In genomic region chr21:45306453-45306831, GRCh38 we compare ENCODE assay signal across 11 cellular contexts. TPM values are rescaled to one million over a fixed set of nuclear protein-coding genes. Genes with fewer than 3 reads are reported as not detected.
DNase-seq lines count a peak whose midpoint lies in the region; ATAC-seq, FAIRE-seq and TF ChIP-seq lines count a peak whose summit lies in the region.
"Had no signal": no experiment of that assay in that cellular context is flagged by ENCODE, and none has a peak within 500 bp of the region (broad histone marks: within the 10 kb centered on the region; RNA-seq: fewer than 3 reads in every experiment).

No MANE protein-coding gene starts in this region.

- no peaks in the 10 kb centered on the region for H3K79me2 ChIP-seq in K562 (ENCODE audit: control insufficient read depth, insufficient read depth, low read length)

- in situ Hi-C loops in K562 (cut with MboI) (loop anchor here (10.0 kb wide), 1 partner anchor 518 kb away; no protein-coding TSS in a partner anchor), transverse colon (cut with MboI; ENCODE audit: low pct_ligation_motif_present in 1 of 4, low pct_unique_long_range_greater_than_20kb in 1 of 4, low sequenced_read_pairs in 3 of 4) (no loop called here)

- TF ChIP-seq EP300 in K562 (IDR thresholded peaks at IDR 0.05; ENCODE audit: low read length) (no peak), transverse colon (IDR thresholded peaks at IDR 0.05; ENCODE audit: low read depth) (no peak)

- H3K9ac ChIP-seq in K562 (ENCODE audit: insufficient read depth in 1 of 2, low read depth in 2 of 2, low read length in 2 of 2) = no peak overlapping the region

- H2AFZ ChIP-seq in K562 (ENCODE audit: low read depth, low read length) = 0 out of 2 replicates have a peak overlapping the region, but pooled peaks have one; percentile 1

- H3K4me2 ChIP-seq in K562 (ENCODE audit: insufficient read depth, low read length) = peak overlapping the region; percentile 50; the same call in 1 of the 2 replicates

- intact Hi-C loops in K562 (cut with micrococcal nuclease) (no loop called here), left ventricle myocardium superior (cut with micrococcal nuclease) (no loop called here), pancreas (cut with DNase I) (no loop called here), transverse colon (cut with DNase I; ENCODE audit: low total_unique reads) (no loop called here)

- H3K9me1 ChIP-seq in K562 (ENCODE audit: control insufficient read depth, insufficient read depth, low read length) = no peaks in the 10 kb centered on the region

- peaks cover 8% of the 10 kb centered on the region; the same call in 1 of the 2 replicates for H4K20me1 ChIP-seq in K562 (replicated peaks; ENCODE audit: control insufficient read depth, insufficient read depth, low read length)

- no TSS peak for BruUV-seq in K562 (replicated peaks; lab: Mats Ljungman, UMichigan)

- CTCF ChIA-PET in K562 (lab: Yijun Ruan, JAX; ENCODE audit: low intra/inter-chr PET ratio) = no interaction called here

- FAIRE-seq in K562 (lab: Jason Lieb, UNC) = no peak
- FAIRE-seq in pancreas (lab: Jason Lieb, UNC) = no peak

- H3K4me3 ChIP-seq in K562 (no peak overlapping the region), pancreas (no peak overlapping the region), transverse colon (no peak overlapping the region), WERI-Rb-1 (ENCODE audit: low read depth, low read length) (no peak overlapping the region)

- H3K36me3 ChIP-seq in K562 (ENCODE audit: control insufficient read depth, insufficient read depth, low read length) (no peaks in the 10 kb centered on the region), pancreas (no peaks in the 10 kb centered on the region), transverse colon (no peaks in the 10 kb centered on the region), WERI-Rb-1 (no peaks in the 10 kb centered on the region)

- TF ChIP-seq CTCF in K562 (IDR thresholded peaks at IDR 0.05 in 2 of 3, conservative IDR thresholded peaks at IDR 0.05 in 1 of 3; ENCODE audit: insufficient read depth in 2 of 3, low read depth in 1 of 3, low read length in 3 of 3) = peak in 2 of 3 experiments; percentile 3 to 39; a peak in 2 of 6 replicates
- TF ChIP-seq CTCF in pancreas (IDR thresholded peaks at IDR 0.05) = no peak
- no peak for TF ChIP-seq CTCF in transverse colon (IDR thresholded peaks at IDR 0.05)
- no peak for TF ChIP-seq CTCF in WERI-Rb-1 (IDR thresholded peaks at IDR 0.05; ENCODE audit: low read depth, low read length)

- TF ChIP-seq POLR2A in K562 (conservative IDR thresholded peaks at IDR 0.05) (no peak), transverse colon (IDR thresholded peaks at IDR 0.05) (no peak)

- 46% methylated on average over 18 of the region's 18 CpGs for WGBS in K562 (ENCODE audit: insufficient coverage, low coverage, missing lambda C conversion rate)
- 38 to 43% methylated on average over 18 of the region's 18 CpGs for WGBS in pancreas, 2 donors
- WGBS in transverse colon (ENCODE audit: low coverage in 1 of 2), 2 donors = 95% methylated on average over 18 of the region's 18 CpGs; no CpG with 5 or more reads in 1 of the 2 donors

- H3K27me3 ChIP-seq in K562 (ENCODE audit: control insufficient read depth in 2 of 2, insufficient read depth in 2 of 2, low read length in 2 of 2) (peaks cover 2 to 77% of the 10 kb centered on the region in 2 experiments; a peak in 3 of 5 replicates), pancreas (peaks cover 0 to 4% (median 0%) of the 10 kb centered on the region in 4 donors), transverse colon (no peaks in the 10 kb centered on the region), WERI-Rb-1 (ENCODE audit: insufficient read depth, low read depth, severe bottlenecking) (no peaks in the 10 kb centered on the region)

- POLR2A ChIA-PET in K562 (lab: Yijun Ruan, JAX) = interaction anchor here (0.6 kb wide), 2 partner anchors 117 to 1335 kb away, joined by 3 read pairs; no protein-coding TSS in a partner anchor

- ATAC-seq in K562 (peak; percentile 59), left ventricle myocardium superior (no peak), pancreas (peak; percentile 6 to 39 (median 31)), HG03280 (IDR thresholded peaks at IDR 0.05; ENCODE audit: unreplicated experiment) (no peak)
- ATAC-seq: activated CD8-positive, alpha-beta memory T cell treated with anti-CD3 and anti-CD28 coated beads, Interleukin-2, amount 10 ng/mL, durations not matched to agents 7 days and 5 days; effector memory CD8-positive, alpha-beta T cell had no signal

- H3K27ac ChIP-seq in K562 (ENCODE audit: extremely low read depth, low read depth, low read length) (no peak overlapping the region), pancreas (peak overlapping the region; percentile 79 to 86 (median 82)), transverse colon (peak overlapping the region; percentile 75 to 82 (median 78)), WERI-Rb-1 (no peak overlapping the region)

- no peaks in the 10 kb centered on the region for H3K9me3 ChIP-seq in K562 (replicated peaks; ENCODE audit: control insufficient read depth, insufficient read depth, low read depth, low read length)
- H3K9me3 ChIP-seq in pancreas = no peaks in the 10 kb centered on the region
- no peaks in the 10 kb centered on the region for H3K9me3 ChIP-seq in transverse colon
- no peaks in the 10 kb centered on the region for H3K9me3 ChIP-seq in WERI-Rb-1 (ENCODE audit: severe bottlenecking)

- DNase-seq in K562 (ENCODE audit: extremely low read depth in 1 of 4, low spot score in 3 of 4) = no peak
- peak; percentile 35 for DNase-seq in left ventricle myocardium superior
- peak in 3 of 6 donors; percentile 41 to 60 (median 57) for DNase-seq in pancreas
- no peak for DNase-seq in transverse colon
- DNase-seq in CD1c-positive myeloid dendritic cell (ENCODE audit: extremely low spot score) = no peak
- no peak for DNase-seq in WERI-Rb-1
- DNase-seq: activated CD8-positive, alpha-beta memory T cell treated with anti-CD3 and anti-CD28 coated beads, Interleukin-2, amount 10 ng/mL, durations not matched to agents 7 days and 5 days; COR-L47; effector memory CD8-positive, alpha-beta T cell; naive B cell had no signal

- TF ChIP-seq RAD21 in K562 (CRISPR knock-in tag; conservative IDR thresholded peaks at IDR 0.05 in 1 of 2, IDR thresholded peaks at IDR 0.05 in 1 of 2) = no peak

- peaks cover 20 to 57% of the 10 kb centered on the region in 2 experiments; a peak in 4 of 5 replicates for H3K4me1 ChIP-seq in K562 (replicated peaks in 1 of 2; ENCODE audit: control insufficient read depth in 2 of 2, insufficient read depth in 2 of 2, low read length in 2 of 2)
- peaks cover 3 to 7% (median 4%) of the 10 kb centered on the region in 3 donors for H3K4me1 ChIP-seq in pancreas
- H3K4me1 ChIP-seq in transverse colon = peaks cover 5 to 35% (median 32%) of the 10 kb centered on the region in 4 donors

TF ChIP-seq in K562, 482 proteins besides CTCF, POLR2A, EP300 and RAD21 (continues in another document):
- TF ChIP-seq E2F6 (IDR thresholded peaks at IDR 0.05; ENCODE audit: borderline replicate concordance in 1 of 2, extremely low read depth in 1 of 2, insufficient read depth in 1 of 2, insufficient read length in 1 of 2, low read depth in 1 of 2, low read length in 1 of 2, poor library complexity in 1 of 2, severe bottlenecking in 1 of 2) (peak; percentile 42 to 88), EHMT2 (IDR thresholded peaks at IDR 0.05) (no peak)

RNA-seq across cellular contexts. Expression of gene POFUT2, which starts 18.7 kb away (rescaled TPM):
- 120 and 232 TPM in 2 replicates for total RNA-seq in K562 (2011; cell fraction: chromatin; rRNA removed; ENCODE audit: low replicate concordance)
- 126 and 138 TPM in 2 replicates for total RNA-seq in K562 (2011; cell fraction: nucleolus; rRNA removed)
- 113 and 131 TPM in 2 replicates for total RNA-seq in K562 (2011; cell fraction: nucleoplasm; rRNA removed)
- total RNA-seq in K562 (2014; rRNA removed) (11.0 and 16.7 TPM in 2 replicates), K562 (2014; rRNA removed; fragmentation: Illumina TruSeq; extraction: Trizol) (7.6 and 9.2 TPM in 2 replicates), K562 (2015; rRNA removed; fragmentation: Illumina TruSeq; extraction: Trizol) (9.2 and 9.5 TPM in 2 replicates), K562 (2021) (24.2 and 24.6 TPM in 2 replicates), left ventricle myocardium superior (15.7 TPM), pancreas (10 to 100 TPM; 10.1 to 22.5 (median 13.5) TPM), transverse colon (10 to 100 TPM; 29.9 to 79.3 (median 33.3) TPM)
- polyA plus RNA-seq in K562 (2011; rRNA removed) (15.6 and 25.2 TPM in 2 replicates), K562 (2014; fragmentation: Illumina TruSeq; extraction: Trizol) (18.0 and 21.0 TPM in 2 replicates), K562 (2014; fragmentation: Nextera tagmentation; extraction: Ambion mirVana) (1 to 10 TPM; 1.1 to 2.9 TPM), K562 (2014; rRNA removed) (18.3 and 21.2 TPM in 2 replicates), pancreas (10 to 100 TPM; 42.5 to 46.9 TPM)
- polyA plus RNA-seq in K562 (2011; cell fraction: cytosol; rRNA removed) = 9.5 and 12.5 TPM in 2 replicates
- polyA plus RNA-seq in K562 (2011; cell fraction: nucleus; rRNA removed) = 152 and 163 TPM in 2 replicates
- 16.7 and 35.4 TPM in 2 replicates for polyA plus RNA-seq in K562 (2012)
- polyA minus RNA-seq in K562 (2011; rRNA and poly(A)+ RNA removed) = 6.4 and 6.5 TPM in 2 replicates
- 3.6 and 8.4 TPM in 2 replicates for polyA minus RNA-seq in K562 (2011; cell fraction: cytosol; rRNA and poly(A)+ RNA removed)
- polyA minus RNA-seq in K562 (2011; cell fraction: nucleus; rRNA and poly(A)+ RNA removed) = 33.5 and 49.3 TPM in 2 replicates

Comparison
In these comparisons a context has a peak if more than half of its experiments do, and no peak if none do; other contexts are left out.
1. ATAC-seq: peak in K562 (single experiment) and pancreas (4 of 4); none in left ventricle myocardium superior (single experiment) and HG03280 (single experiment).
2. H3K27ac ChIP-seq: peak in pancreas (4 of 4) and transverse colon (4 of 4); none in K562 (single experiment) and WERI-Rb-1 (single experiment).
3. CTCF ChIP-seq: peak in K562 (2 of 3); none in pancreas (0 of 4), transverse colon (0 of 5) and WERI-Rb-1 (single experiment).